ENCODE assay signal across 8 cellular contexts in genomic region chr4:15963568-15963967, GRCh38. TPM values are rescaled to one million over a fixed set of nuclear protein-coding genes. Genes with fewer than 3 reads are reported as not detected.
DNase-seq lines count a peak whose midpoint lies in the region; ATAC-seq and TF ChIP-seq lines count a peak whose summit lies in the region.

No MANE protein-coding gene starts in this region.

- H3K4me3 ChIP-seq in GM23338 (no peak overlapping the region), neuronal stem cell (ENCODE audit: low read length in 2 of 2) (no peak overlapping the region)

- H3K27me3 Mint-ChIP-seq in GM23338 (ENCODE audit: insufficient read depth, low read depth, poor library complexity) (no peaks in the 10 kb centered on the region), T-helper 17 cell (peaks cover 39% of the 10 kb centered on the region)

- H3K36me3 Mint-ChIP-seq in GM23338 (ENCODE audit: low read depth): peaks cover 23% of the 10 kb centered on the region
- peaks cover 2% of the 10 kb centered on the region for H3K36me3 Mint-ChIP-seq in T-helper 17 cell (ENCODE audit: low read depth)

- H3K23ac ChIP-seq in neuronal stem cell (ENCODE audit: low read depth, low read length, poor library complexity): no peak overlapping the region

- no peaks in the 10 kb centered on the region for H3K79me2 ChIP-seq in GM23338 (replicated peaks; ENCODE audit: insufficient read depth)

- H3K9ac ChIP-seq in neuronal stem cell (ENCODE audit: low read depth, low read length, poor library complexity): no peak overlapping the region

- H2BK12ac ChIP-seq in neuronal stem cell (ENCODE audit: low read length): no peak overlapping the region

- no peak overlapping the region for H2AK5ac ChIP-seq in neuronal stem cell (ENCODE audit: low read depth, low read length)

- no peak overlapping the region for H3K4me3 Mint-ChIP-seq in GM23338
- no peak overlapping the region for H3K4me3 Mint-ChIP-seq in T-helper 17 cell

- no peaks in the 10 kb centered on the region for H4K20me1 ChIP-seq in GM23338 (replicated peaks; ENCODE audit: insufficient read depth)

- H3K18ac ChIP-seq in neuronal stem cell (ENCODE audit: low read length): no peak overlapping the region

- H3K4me2 ChIP-seq in GM23338 (no peak overlapping the region), neuronal stem cell (ENCODE audit: insufficient read depth, low read length, poor library complexity, severe bottlenecking) (no peak overlapping the region)

- TF ChIP-seq CTCF in GM23338 (conservative IDR thresholded peaks at IDR 0.05; ENCODE audit: low read depth in 2 of 2): no peak

- no peaks in the 10 kb centered on the region for H3K9me2 ChIP-seq in GM23338 (ENCODE audit: insufficient read depth)

- no peak overlapping the region for H3K14ac ChIP-seq in neuronal stem cell (ENCODE audit: low read length)

- H4K8ac ChIP-seq in neuronal stem cell (ENCODE audit: low read depth, low read length): no peak overlapping the region

- no peak overlapping the region for H2BK15ac ChIP-seq in neuronal stem cell (ENCODE audit: low read length)

- H3K4ac ChIP-seq in neuronal stem cell (ENCODE audit: low read length): no peak overlapping the region

- no peak overlapping the region for H2BK120ac ChIP-seq in neuronal stem cell (ENCODE audit: low read depth, low read length)

- ATAC-seq in GM18520 (IDR thresholded peaks at IDR 0.05; ENCODE audit: unreplicated experiment) (peak; percentile 96), GM23338 (peak; percentile 15), T-helper 17 cell (peak; percentile 60)

- H2AFZ ChIP-seq in GM23338 (0 out of 2 replicates have a peak overlapping the region, but pooled peaks have one; percentile 14), neuronal stem cell (ENCODE audit: low read length) (peak overlapping the region; percentile 65)

- no CpG with 5 or more reads among the region's 5 CpGs for WGBS in neuronal stem cell (ENCODE audit: extremely low coverage in 2 of 2, insufficient read length in 2 of 2, insufficient replicate concordance in 1 of 2), 2 donors

- no peaks in the 10 kb centered on the region for H3K27me3 ChIP-seq in GM23338 (ENCODE audit: insufficient read depth)
- peaks cover 0 to 4% (median 0%) of the 10 kb centered on the region in 3 experiments for H3K27me3 ChIP-seq in neuronal stem cell (ENCODE audit: control insufficient read depth in 3 of 3, insufficient read depth in 3 of 3, low read depth in 1 of 3, low read length in 3 of 3)

- 0 out of 2 replicates have a peak, but pooled peaks cover 3% of the 10 kb centered on the region for H3F3A ChIP-seq in GM23338 (replicated peaks; ENCODE audit: low read depth)

- H3K9me3 Mint-ChIP-seq in GM23338: peaks cover 16% of the 10 kb centered on the region

- no peaks in the 10 kb centered on the region; the same call in 1 of the 2 replicates for H3K36me3 ChIP-seq in GM23338 (ENCODE audit: insufficient read depth)
- peaks cover 0 to 8% of the 10 kb centered on the region in 2 donors for H3K36me3 ChIP-seq in neuronal stem cell (replicated peaks in 1 of 2; ENCODE audit: control insufficient read depth in 2 of 2, insufficient read depth in 2 of 2, low read length in 2 of 2)

- no peaks in the 10 kb centered on the region for H3K79me1 ChIP-seq in neuronal stem cell (ENCODE audit: low read depth, low read length)

- no peak for DNase-seq in GM23338 (ENCODE audit: low spot score)
- DNase-seq in T-helper 17 cell: no peak
- DNase-seq in neuronal stem cell (ENCODE audit: low spot score): no peak
- no peak for DNase-seq in DMS114 treated with DMSO at 0.1 percent for 48 hours (lab: John Stamatoyannopoulos, UW; ENCODE audit: unreplicated experiment)
- no peak for DNase-seq in ureter (ENCODE audit: low spot score)
- DNase-seq in NCI-H128 (lab: John Stamatoyannopoulos, UW; ENCODE audit: unreplicated experiment): no peak
- DNase-seq in NCI-H446 (lab: John Stamatoyannopoulos, UW): no peak

- H3K9me3 ChIP-seq in T-helper 17 cell (ENCODE audit: control insufficient read depth, low read length, poor library complexity, severe bottlenecking) (peaks cover 3% of the 10 kb centered on the region), neuronal stem cell (replicated peaks in 1 of 2; ENCODE audit: control insufficient read depth in 2 of 2, insufficient read depth in 1 of 2, low read depth in 1 of 2, low read length in 2 of 2) (peaks cover 3 to 5% of the 10 kb centered on the region in 2 donors)

- peaks cover 8% of the 10 kb centered on the region for H3K4me1 Mint-ChIP-seq in GM23338
- H3K4me1 Mint-ChIP-seq in T-helper 17 cell: no peaks in the 10 kb centered on the region

- no peak overlapping the region for H3K27ac Mint-ChIP-seq in GM23338
- no peak overlapping the region for H3K27ac Mint-ChIP-seq in T-helper 17 cell

- H3K4me1 ChIP-seq in GM23338 (ENCODE audit: insufficient read depth): no peaks in the 10 kb centered on the region; the same call in 1 of the 2 replicates
- H3K4me1 ChIP-seq in neuronal stem cell (ENCODE audit: control insufficient read depth in 2 of 2, insufficient read depth in 1 of 2, low read depth in 1 of 2, low read length in 2 of 2): no peaks in the 10 kb centered on the region

- H4K91ac ChIP-seq in neuronal stem cell (ENCODE audit: low read depth, low read length, poor library complexity): no peak overlapping the region

- no peak overlapping the region for H2BK5ac ChIP-seq in neuronal stem cell (ENCODE audit: low read length)

- H3K27ac ChIP-seq in GM23338 (ENCODE audit: low read depth) (no peak overlapping the region), neuronal stem cell (replicated peaks; ENCODE audit: low read length) (no peak overlapping the region)

TF ChIP-seq in GM23338, 12 proteins besides CTCF, POLR2A, EP300 and RAD21 (continues in another document):
- TF ChIP-seq EZH2 (IDR thresholded peaks at IDR 0.05; ENCODE audit: low read depth, unreplicated experiment) (no peak), POLR2AphosphoS5 (IDR thresholded peaks at IDR 0.05; ENCODE audit: low read depth) (no peak), ZNF331 (CRISPR knock-in tag; IDR thresholded peaks at IDR 0.05; ENCODE audit: low read depth) (no peak), NANOG (IDR thresholded peaks at IDR 0.05; ENCODE audit: borderline replicate concordance) (no peak)

RNA-seq across cellular contexts. Expression of gene FGFBP2, which starts 0.6 kb away (rescaled TPM):
- total RNA-seq in GM23338 (2014; rRNA removed; shearing (Covaris generic)): 0.56 and 0.93 TPM in 2 replicates
- polyA plus RNA-seq in GM23338 (2016; fragmentation: Nextera tagmentation; extraction: Ambion mirVana): 0.18 and 0.37 TPM in 2 replicates
- total RNA-seq in T-helper 17 cell (under 1 TPM in 1 of 2 donors, not detected in 1; 0.50 TPM), ureter (not detected)
- polyA plus RNA-seq in neuronal stem cell (2013, experiment 1 of 2): not detected
- polyA plus RNA-seq in neuronal stem cell (2013, experiment 2 of 2): not detected

RNA-seq across cellular contexts. Expression of gene FGFBP1, which starts 25.0 kb away (rescaled TPM):
- not detected in 2 replicates for total RNA-seq in GM23338 (2014; rRNA removed; shearing (Covaris generic))
- polyA plus RNA-seq in GM23338 (2016; fragmentation: Nextera tagmentation; extraction: Ambion mirVana): 0.15 and 0.42 TPM in 2 replicates
- total RNA-seq in T-helper 17 cell: not detected
- not detected for polyA plus RNA-seq in neuronal stem cell (2013, experiment 1 of 2)
- 0.04 TPM for polyA plus RNA-seq in neuronal stem cell (2013, experiment 2 of 2)
- not detected for total RNA-seq in ureter

Comparison
In these comparisons a context has a peak if more than half of its experiments do, and no peak if none do; other contexts are left out.
1. ATAC-seq: peak in every context shown above with its lines; median percentile 96 in GM18520; 60 in T-helper 17 cell; 15 in GM23338.